In genomic region chr10:6473430-6473829, GRCh38 we compare ENCODE assay signal across 1 cellular context.
TF ChIP-seq lines count a peak whose summit lies in the region.

No MANE protein-coding gene starts in this region.

TF ChIP-seq in K562, 482 proteins besides CTCF, POLR2A, EP300 and RAD21 (continued from another document and continues in another):
- TF ChIP-seq ZNF24 (IDR thresholded peaks at IDR 0.05) = 0 out of 2 replicates have a peak, but pooled peaks have one; percentile 30
- TF ChIP-seq ZBTB33 (CRISPR knock-in tag; IDR thresholded peaks at IDR 0.05) = no peak
- TF ChIP-seq RBFOX2 (IDR thresholded peaks at IDR 0.05; ENCODE audit: low read depth, low read length) = peak; percentile 44; the same call in 1 of the 2 replicates
- TF ChIP-seq SP1 (CRISPR knock-in tag; IDR thresholded peaks at IDR 0.05) = no peak
- TF ChIP-seq CREB3 (tag; conservative IDR thresholded peaks at IDR 0.05; ENCODE audit: low read depth) = no peak; the same call in 1 of the 2 replicates
- no peak for TF ChIP-seq SFPQ (IDR thresholded peaks at IDR 0.05; ENCODE audit: low read depth, low read length)
- TF ChIP-seq POLR3G (IDR thresholded peaks at IDR 0.05; ENCODE audit: extremely low read depth, insufficient read length, insufficient replicate concordance) = no peak
- TF ChIP-seq NFE2 (IDR thresholded peaks at IDR 0.05; ENCODE audit: low read depth) = peak; percentile 85
- no peak for TF ChIP-seq ZNF507 (tag; conservative IDR thresholded peaks at IDR 0.05)
- no peak for TF ChIP-seq FUS (optimal IDR thresholded peaks at IDR 0.05; ENCODE audit: low read depth, low read length)
- TF ChIP-seq SMC3 (conservative IDR thresholded peaks at IDR 0.05; ENCODE audit: insufficient read depth, low read depth, low read length) = 0 out of 2 replicates have a peak, but pooled peaks have one; percentile 14
- TF ChIP-seq CGGBP1 (CRISPR knock-in tag; IDR thresholded peaks at IDR 0.05) = no peak
- TF ChIP-seq MEF2A (IDR thresholded peaks at IDR 0.05; ENCODE audit: control insufficient read depth, low read depth, low read length) = peak; percentile 54; the same call in 1 of the 2 replicates
- no peak for TF ChIP-seq HNRNPH1 (optimal IDR thresholded peaks at IDR 0.05; ENCODE audit: low read depth, low read length)
- no peak for TF ChIP-seq PTTG1 (tag; IDR thresholded peaks at IDR 0.05; ENCODE audit: low read depth)
- TF ChIP-seq ZBTB7A (IDR thresholded peaks at IDR 0.05; ENCODE audit: borderline replicate concordance, control insufficient read depth, low read depth, low read length) = no peak
- TF ChIP-seq CBFB (CRISPR knock-in tag; IDR thresholded peaks at IDR 0.05) = peak; percentile 64; the same call in 1 of the 2 replicates
- TF ChIP-seq XRCC5 (IDR thresholded peaks at IDR 0.05; ENCODE audit: low read depth, low read length) = no peak
- 0 out of 2 replicates have a peak, but pooled peaks have one; percentile 38 for TF ChIP-seq ELF4 (CRISPR knock-in tag; IDR thresholded peaks at IDR 0.05)
- no peak for TF ChIP-seq ESRRB (CRISPR knock-in tag; IDR thresholded peaks at IDR 0.05; ENCODE audit: borderline replicate concordance)
- 0 out of 2 replicates have a peak, but pooled peaks have one; percentile 70 for TF ChIP-seq CC2D1A (IDR thresholded peaks at IDR 0.05)
- TF ChIP-seq DACH1 (IDR thresholded peaks at IDR 0.05; ENCODE audit: partially characterized antibody) = peak; percentile 32
- no peak; the same call in 1 of the 2 replicates for TF ChIP-seq TARDBP (IDR thresholded peaks at IDR 0.05)
- TF ChIP-seq PCBP2 (IDR thresholded peaks at IDR 0.05; ENCODE audit: low read depth, low read length, poor library complexity, severe bottlenecking) = no peak
- no peak for TF ChIP-seq HBP1 (CRISPR knock-in tag; IDR thresholded peaks at IDR 0.05)
- no peak for TF ChIP-seq ZHX1 (conservative IDR thresholded peaks at IDR 0.05; ENCODE audit: low read length)
- TF ChIP-seq JUND (IDR thresholded peaks at IDR 0.05; ENCODE audit: borderline replicate concordance, low read depth, low read length) = peak; percentile 73
- peak; percentile 8; the same call in 1 of the 3 replicates for TF ChIP-seq JUND (tag; IDR thresholded peaks at IDR 0.05; ENCODE audit: borderline replicate concordance, low read depth, low read length)
- peak; percentile 52; the same call in 1 of the 2 replicates for TF ChIP-seq MAFG (tag; conservative IDR thresholded peaks at IDR 0.05)
- no peak for TF ChIP-seq ZNF124 (CRISPR knock-in tag; IDR thresholded peaks at IDR 0.05)
- no peak for TF ChIP-seq TGIF2 (CRISPR knock-in tag; IDR thresholded peaks at IDR 0.05)
- no peak for TF ChIP-seq ZNF143 (CRISPR knock-in tag; IDR thresholded peaks at IDR 0.05)
- no peak for TF ChIP-seq ZBTB43 (CRISPR knock-in tag; IDR thresholded peaks at IDR 0.05)
- TF ChIP-seq ZKSCAN8 (CRISPR knock-in tag; IDR thresholded peaks at IDR 0.05) = no peak
- TF ChIP-seq ZFP1 (CRISPR knock-in tag; IDR thresholded peaks at IDR 0.05) = no peak
- TF ChIP-seq CHD4 (IDR thresholded peaks at IDR 0.05; ENCODE audit: insufficient read depth, insufficient replicate concordance, low read depth, low read length, poor library complexity, severe bottlenecking) = no peak
- no peak for TF ChIP-seq CHAMP1 (IDR thresholded peaks at IDR 0.05)
- TF ChIP-seq VEZF1 (CRISPR knock-in tag; IDR thresholded peaks at IDR 0.05) = peak; percentile 43; the same call in 1 of the 2 replicates
- TF ChIP-seq POLR3A (IDR thresholded peaks at IDR 0.05; ENCODE audit: borderline replicate concordance, extremely low read depth, insufficient read depth, insufficient read length) = no peak
- TF ChIP-seq SMAD1 (IDR thresholded peaks at IDR 0.05; ENCODE audit: low read depth, low read length, partially characterized antibody) = peak; percentile 53
- TF ChIP-seq CBX8 (IDR thresholded peaks at IDR 0.05; ENCODE audit: borderline replicate concordance, extremely low read depth, low read depth, low read length, poor library complexity, severe bottlenecking) = no peak
- no peak for TF ChIP-seq SNAPC5 (CRISPR knock-in tag; IDR thresholded peaks at IDR 0.05)
- no peak for TF ChIP-seq CTCFL (IDR thresholded peaks at IDR 0.05; ENCODE audit: borderline replicate concordance, insufficient read depth, low read depth, low read length, poor library complexity, severe bottlenecking)
- no peak for TF ChIP-seq SNRNP70 (optimal IDR thresholded peaks at IDR 0.05; ENCODE audit: low read depth, low read length)
- no peak for TF ChIP-seq HIVEP1 (CRISPR knock-in tag; IDR thresholded peaks at IDR 0.05)
- peak; percentile 34; the same call in 1 of the 2 replicates for TF ChIP-seq PHF21A (IDR thresholded peaks at IDR 0.05; ENCODE audit: borderline replicate concordance, low read depth)
- no peak for TF ChIP-seq CHCHD3 (CRISPR knock-in tag; IDR thresholded peaks at IDR 0.05)
